Comparison of ENCODE assay signal across 1 cellular context in genomic region chr15:30921781-30922371, GRCh38.
TF ChIP-seq lines count a peak whose summit lies in the region.

No MANE protein-coding gene starts in this region.

TF ChIP-seq in GM23338, 12 proteins besides CTCF, POLR2A, EP300 and RAD21 (continued from another document):
- TF ChIP-seq, protein P1, sequence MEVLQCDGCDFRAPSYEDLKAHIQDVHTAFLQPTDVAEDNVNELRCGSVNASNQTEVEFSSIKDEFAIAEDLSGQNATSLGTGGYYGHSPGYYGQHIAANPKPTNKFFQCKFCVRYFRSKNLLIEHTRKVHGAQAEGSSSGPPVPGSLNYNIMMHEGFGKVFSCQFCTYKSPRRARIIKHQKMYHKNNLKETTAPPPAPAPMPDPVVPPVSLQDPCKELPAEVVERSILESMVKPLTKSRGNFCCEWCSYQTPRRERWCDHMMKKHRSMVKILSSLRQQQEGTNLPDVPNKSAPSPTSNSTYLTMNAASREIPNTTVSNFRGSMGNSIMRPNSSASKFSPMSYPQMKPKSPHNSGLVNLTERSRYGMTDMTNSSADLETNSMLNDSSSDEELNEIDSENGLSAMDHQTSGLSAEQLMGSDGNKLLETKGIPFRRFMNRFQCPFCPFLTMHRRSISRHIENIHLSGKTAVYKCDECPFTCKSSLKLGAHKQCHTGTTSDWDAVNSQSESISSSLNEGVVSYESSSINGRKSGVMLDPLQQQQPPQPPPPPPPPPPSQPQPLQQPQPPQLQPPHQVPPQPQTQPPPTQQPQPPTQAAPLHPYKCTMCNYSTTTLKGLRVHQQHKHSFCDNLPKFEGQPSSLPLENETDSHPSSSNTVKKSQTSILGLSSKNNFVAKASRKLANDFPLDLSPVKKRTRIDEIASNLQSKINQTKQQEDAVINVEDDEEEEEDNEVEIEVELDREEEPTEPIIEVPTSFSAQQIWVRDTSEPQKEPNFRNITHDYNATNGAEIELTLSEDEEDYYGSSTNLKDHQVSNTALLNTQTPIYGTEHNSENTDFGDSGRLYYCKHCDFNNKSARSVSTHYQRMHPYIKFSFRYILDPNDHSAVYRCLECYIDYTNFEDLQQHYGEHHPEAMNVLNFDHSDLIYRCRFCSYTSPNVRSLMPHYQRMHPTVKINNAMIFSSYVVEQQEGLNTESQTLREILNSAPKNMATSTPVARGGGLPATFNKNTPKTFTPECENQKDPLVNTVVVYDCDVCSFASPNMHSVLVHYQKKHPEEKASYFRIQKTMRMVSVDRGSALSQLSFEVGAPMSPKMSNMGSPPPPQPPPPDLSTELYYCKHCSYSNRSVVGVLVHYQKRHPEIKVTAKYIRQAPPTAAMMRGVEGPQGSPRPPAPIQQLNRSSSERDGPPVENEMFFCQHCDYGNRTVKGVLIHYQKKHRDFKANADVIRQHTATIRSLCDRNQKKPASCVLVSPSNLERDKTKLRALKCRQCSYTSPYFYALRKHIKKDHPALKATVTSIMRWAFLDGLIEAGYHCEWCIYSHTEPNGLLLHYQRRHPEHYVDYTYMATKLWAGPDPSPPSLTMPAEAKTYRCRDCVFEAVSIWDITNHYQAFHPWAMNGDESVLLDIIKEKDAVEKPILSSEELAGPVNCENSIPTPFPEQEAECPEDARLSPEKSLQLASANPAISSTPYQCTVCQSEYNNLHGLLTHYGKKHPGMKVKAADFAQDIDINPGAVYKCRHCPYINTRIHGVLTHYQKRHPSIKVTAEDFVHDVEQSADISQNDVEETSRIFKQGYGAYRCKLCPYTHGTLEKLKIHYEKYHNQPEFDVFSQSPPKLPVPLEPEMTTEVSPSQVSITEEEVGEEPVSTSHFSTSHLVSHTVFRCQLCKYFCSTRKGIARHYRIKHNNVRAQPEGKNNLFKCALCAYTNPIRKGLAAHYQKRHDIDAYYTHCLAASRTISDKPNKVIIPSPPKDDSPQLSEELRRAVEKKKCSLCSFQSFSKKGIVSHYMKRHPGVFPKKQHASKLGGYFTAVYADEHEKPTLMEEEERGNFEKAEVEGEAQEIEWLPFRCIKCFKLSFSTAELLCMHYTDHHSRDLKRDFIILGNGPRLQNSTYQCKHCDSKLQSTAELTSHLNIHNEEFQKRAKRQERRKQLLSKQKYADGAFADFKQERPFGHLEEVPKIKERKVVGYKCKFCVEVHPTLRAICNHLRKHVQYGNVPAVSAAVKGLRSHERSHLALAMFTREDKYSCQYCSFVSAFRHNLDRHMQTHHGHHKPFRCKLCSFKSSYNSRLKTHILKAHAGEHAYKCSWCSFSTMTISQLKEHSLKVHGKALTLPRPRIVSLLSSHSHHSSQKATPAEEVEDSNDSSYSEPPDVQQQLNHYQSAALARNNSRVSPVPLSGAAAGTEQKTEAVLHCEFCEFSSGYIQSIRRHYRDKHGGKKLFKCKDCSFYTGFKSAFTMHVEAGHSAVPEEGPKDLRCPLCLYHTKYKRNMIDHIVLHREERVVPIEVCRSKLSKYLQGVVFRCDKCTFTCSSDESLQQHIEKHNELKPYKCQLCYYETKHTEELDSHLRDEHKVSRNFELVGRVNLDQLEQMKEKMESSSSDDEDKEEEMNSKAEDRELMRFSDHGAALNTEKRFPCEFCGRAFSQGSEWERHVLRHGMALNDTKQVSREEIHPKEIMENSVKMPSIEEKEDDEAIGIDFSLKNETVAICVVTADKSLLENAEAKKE (CRISPR knock-in tag; IDR thresholded peaks at IDR 0.05): no peak
- TF ChIP-seq STAT1 (IDR thresholded peaks at IDR 0.05; ENCODE audit: unreplicated experiment): no peak
- TF ChIP-seq NANOG (IDR thresholded peaks at IDR 0.05; ENCODE audit: borderline replicate concordance): no peak
